27 cellular contexts compared by ENCODE assay signal in genomic region chr9:114075602-114076001, GRCh38. TPM values are rescaled to one million over a fixed set of nuclear protein-coding genes. Genes with fewer than 3 reads are reported as not detected.
"Had no signal": no experiment of that assay in that cellular context is flagged by ENCODE, and none has a peak within 500 bp of the region (broad histone marks: within the 10 kb centered on the region; RNA-seq: fewer than 3 reads in every experiment).

No MANE protein-coding gene starts in this region.

- DNase-seq: cortex of kidney; effector CD8-positive, alpha-beta T cell; heart left ventricle; hypothalamus; kidney glomerular epithelial cell; mammary epithelial cell; naive thymus-derived CD4-positive, alpha-beta T cell; small intestine; stimulated activated CD4-positive, alpha-beta T cell treated with anti-CD3 and anti-CD28 coated beads, Interleukin-2, amount 100 ng/mL, for 48 hours; stimulated activated naive CD4-positive, alpha-beta T cell treated with Interleukin-2 at 50 U/mL for 16 hours; thyroid gland; upper lobe of left lung had no signal

- H3K4me3 Mint-ChIP-seq: naive thymus-derived CD4-positive, alpha-beta T cell had no signal

- H3K36me3 ChIP-seq: heart left ventricle, neutrophil, right atrium auricular region, suprapubic skin, thyroid gland, upper lobe of left lung, vagina had no signal

- H3K4me3 ChIP-seq: dorsolateral prefrontal cortex, heart left ventricle, right atrium auricular region, suprapubic skin, thyroid gland, upper lobe of left lung, vagina had no signal

- ATAC-seq: esophagus mucosa; heart left ventricle; naive thymus-derived CD4-positive, alpha-beta T cell had no signal

- H3K9me3 Mint-ChIP-seq: naive thymus-derived CD4-positive, alpha-beta T cell had no signal

- H3K9me3 ChIP-seq: heart left ventricle, neutrophil, right atrium auricular region, suprapubic skin, thyroid gland, upper lobe of left lung, vagina had no signal

- H3K27ac ChIP-seq: dorsolateral prefrontal cortex, heart left ventricle, neutrophil, right atrium auricular region, suprapubic skin, thyroid gland, upper lobe of left lung, vagina had no signal

- H3K27ac Mint-ChIP-seq: naive thymus-derived CD4-positive, alpha-beta T cell had no signal

- H3K36me3 Mint-ChIP-seq: naive thymus-derived CD4-positive, alpha-beta T cell had no signal

- H3K27me3 ChIP-seq: right atrium auricular region, thyroid gland, upper lobe of left lung, vagina had no signal

- FAIRE-seq: frontal cortex, islet of Langerhans, small intestine had no signal

RNA-seq across cellular contexts. Expression of gene AMBP, which starts 2.5 kb away (rescaled TPM):
- total RNA-seq: glomerular endothelial cell; lower leg skin; mammary epithelial cell; mesenteric fat pad; mononuclear cell; naive thymus-derived CD4-positive, alpha-beta T cell; osteocyte; right atrium auricular region; vagina had no signal
- polyA plus RNA-seq: mammary epithelial cell; naive thymus-derived CD4-positive, alpha-beta T cell; neural cell had no signal

RNA-seq across cellular contexts. Expression of gene KIF12, which starts 23.5 kb away (rescaled TPM):
- total RNA-seq: fibroblast of lung; mononuclear cell; naive thymus-derived CD4-positive, alpha-beta T cell; right atrium auricular region; vagina had no signal
- polyA plus RNA-seq: fibroblast of lung; naive thymus-derived CD4-positive, alpha-beta T cell; neural cell had no signal
